ENCODE assay signal across 1 cellular context in the genomic region with DNA sequence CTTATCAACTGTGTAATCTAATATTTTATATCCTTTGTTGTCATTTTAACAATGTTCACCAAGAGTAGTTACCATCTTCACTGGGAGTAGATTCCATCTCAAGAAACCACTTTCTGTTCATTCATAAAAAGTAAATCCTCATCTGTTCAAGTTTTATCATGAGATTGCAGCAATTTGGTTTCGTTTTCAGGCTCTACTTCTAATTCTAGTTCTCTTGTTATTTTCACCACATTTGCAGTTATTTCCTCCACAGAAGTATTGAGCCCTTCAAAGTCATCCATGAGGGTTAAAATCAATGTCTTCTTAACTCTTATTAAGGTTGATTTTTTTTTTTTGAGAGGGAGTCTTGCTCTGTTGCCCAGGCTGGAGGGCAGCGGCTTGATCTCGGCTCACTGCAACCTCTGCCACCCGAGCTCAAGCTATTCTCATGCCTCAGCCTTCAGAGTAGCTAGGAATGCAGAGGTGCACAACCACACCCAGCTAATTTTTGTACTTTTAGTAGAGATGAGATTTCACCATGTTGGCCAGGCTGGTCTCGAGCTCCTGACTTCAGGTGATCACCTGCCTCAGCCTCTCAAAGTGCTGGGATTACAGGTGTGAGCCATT.
TF ChIP-seq lines count a peak whose summit lies in the region.

No MANE protein-coding gene starts in this region.

TF ChIP-seq in HepG2, 621 proteins besides CTCF, POLR2A, EP300 and RAD21 (continued from another document):
- TF ChIP-seq PATZ1 (CRISPR knock-in tag; IDR thresholded peaks at IDR 0.05) = no peak
- TF ChIP-seq HES4 (CRISPR knock-in tag; IDR thresholded peaks at IDR 0.05; ENCODE audit: borderline replicate concordance) = no peak
- TF ChIP-seq ISX (CRISPR knock-in tag; conservative IDR thresholded peaks at IDR 0.05) = no peak
- no peak for TF ChIP-seq ZNF468 (CRISPR knock-in tag; IDR thresholded peaks at IDR 0.05)
- no peak for TF ChIP-seq CEBPZ (IDR thresholded peaks at IDR 0.05; ENCODE audit: low read length)
- TF ChIP-seq, protein P1, sequence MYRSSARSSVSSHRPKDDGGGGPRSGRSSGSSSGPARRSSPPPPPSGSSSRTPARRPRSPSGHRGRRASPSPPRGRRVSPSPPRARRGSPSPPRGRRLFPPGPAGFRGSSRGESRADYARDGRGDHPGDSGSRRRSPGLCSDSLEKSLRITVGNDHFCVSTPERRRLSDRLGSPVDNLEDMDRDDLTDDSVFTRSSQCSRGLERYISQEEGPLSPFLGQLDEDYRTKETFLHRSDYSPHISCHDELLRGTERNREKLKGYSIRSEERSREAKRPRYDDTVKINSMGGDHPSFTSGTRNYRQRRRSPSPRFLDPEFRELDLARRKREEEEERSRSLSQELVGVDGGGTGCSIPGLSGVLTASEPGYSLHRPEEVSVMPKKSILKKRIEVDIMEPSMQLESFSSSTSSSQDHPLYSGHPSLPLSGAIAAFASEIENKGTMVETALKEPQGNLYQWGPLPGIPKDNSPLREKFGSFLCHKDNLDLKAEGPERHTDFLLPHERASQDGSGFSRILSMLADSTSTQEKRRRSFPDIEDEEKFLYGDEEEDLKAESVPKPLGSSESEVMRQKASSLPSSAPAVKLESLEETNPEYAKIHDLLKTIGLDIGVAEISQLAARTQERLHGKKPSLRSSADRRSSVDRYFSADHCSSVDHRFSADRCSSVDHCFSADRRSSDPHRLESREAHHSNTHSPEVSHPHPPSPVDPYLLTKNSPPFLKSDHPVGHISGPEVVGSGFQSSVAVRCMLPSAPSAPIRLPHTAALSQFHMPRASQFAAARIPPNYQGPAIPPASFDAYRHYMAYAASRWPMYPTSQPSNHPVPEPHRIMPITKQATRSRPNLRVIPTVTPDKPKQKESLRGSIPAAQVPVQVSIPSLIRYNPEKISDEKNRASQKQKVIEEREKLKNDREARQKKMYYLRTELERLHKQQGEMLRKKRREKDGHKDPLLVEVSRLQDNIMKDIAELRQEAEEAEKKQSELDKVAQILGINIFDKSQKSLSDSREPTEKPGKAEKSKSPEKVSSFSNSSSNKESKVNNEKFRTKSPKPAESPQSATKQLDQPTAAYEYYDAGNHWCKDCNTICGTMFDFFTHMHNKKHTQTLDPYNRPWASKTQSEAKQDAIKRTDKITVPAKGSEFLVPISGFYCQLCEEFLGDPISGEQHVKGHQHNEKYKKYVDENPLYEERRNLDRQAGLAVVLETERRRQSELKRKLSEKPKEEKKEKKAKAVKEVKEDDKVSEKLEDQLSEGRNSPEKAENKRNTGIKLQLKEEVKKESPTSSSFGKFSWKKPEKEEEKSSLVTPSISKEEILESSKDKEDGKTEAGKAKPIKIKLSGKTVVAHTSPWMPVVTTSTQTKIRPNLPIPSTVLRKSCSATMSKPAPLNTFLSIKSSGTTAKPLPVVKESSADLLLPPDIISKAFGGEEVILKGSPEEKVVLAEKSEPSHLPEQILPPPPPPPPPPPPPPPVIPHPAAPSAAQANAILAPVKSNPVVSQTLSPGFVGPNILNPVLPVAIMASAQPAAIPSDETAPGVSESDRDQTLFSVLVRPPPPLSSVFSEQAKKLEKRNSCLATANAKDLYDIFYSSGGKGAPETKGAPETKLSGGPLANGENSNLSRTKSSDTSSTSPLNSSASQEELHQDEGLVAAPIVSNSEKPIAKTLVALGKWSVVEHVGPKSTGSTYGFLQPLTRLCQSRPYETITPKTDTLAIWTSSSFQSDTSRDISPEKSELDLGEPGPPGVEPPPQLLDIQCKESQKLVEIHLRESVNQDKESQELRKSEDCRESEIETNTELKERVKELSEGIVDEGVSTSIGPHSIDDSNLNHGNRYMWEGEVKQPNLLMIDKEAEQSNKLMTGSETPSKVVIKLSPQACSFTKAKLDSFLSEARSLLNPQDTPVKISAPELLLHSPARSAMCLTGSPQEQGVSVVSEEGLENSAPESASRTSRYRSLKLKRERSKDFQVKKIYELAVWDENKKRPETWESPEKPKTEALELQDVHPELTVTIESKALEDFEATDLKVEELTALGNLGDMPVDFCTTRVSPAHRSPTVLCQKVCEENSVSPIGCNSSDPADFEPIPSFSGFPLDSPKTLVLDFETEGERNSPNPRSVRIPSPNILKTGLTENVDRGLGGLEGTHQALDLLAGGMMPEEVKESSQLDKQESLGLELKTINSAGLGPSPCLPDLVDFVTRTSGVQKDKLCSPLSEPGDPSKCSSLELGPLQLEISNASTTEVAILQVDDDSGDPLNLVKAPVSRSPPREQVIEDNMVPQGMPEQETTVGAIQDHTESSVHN (CRISPR knock-in tag; IDR thresholded peaks at IDR 0.05) = no peak
- TF ChIP-seq, protein P2, sequence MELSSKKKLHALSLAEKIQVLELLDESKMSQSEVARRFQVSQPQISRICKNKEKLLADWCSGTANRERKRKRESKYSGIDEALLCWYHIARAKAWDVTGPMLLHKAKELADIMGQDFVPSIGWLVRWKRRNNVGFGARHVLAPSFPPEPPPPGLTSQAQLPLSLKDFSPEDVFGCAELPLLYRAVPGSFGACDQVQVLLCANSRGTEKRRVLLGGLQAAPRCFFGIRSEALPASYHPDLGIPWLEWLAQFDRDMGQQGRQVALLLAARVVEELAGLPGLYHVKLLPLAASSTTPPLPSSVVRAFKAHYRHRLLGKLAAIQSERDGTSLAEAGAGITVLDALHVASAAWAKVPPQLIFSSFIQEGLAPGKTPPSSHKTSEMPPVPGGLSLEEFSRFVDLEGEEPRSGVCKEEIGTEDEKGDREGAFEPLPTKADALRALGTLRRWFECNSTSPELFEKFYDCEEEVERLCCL (CRISPR knock-in tag; IDR thresholded peaks at IDR 0.05; ENCODE audit: borderline replicate concordance) = no peak
- TF ChIP-seq JUND (CRISPR knock-in tag; IDR thresholded peaks at IDR 0.05) = no peak
- TF ChIP-seq ZNF761 (CRISPR knock-in tag; conservative IDR thresholded peaks at IDR 0.05) = no peak
